ENCODE assay signal across 14 cellular contexts in genomic region chr5:72291601-72292000, GRCh38. TPM values are rescaled to one million over a fixed set of nuclear protein-coding genes. Genes with fewer than 3 reads are reported as not detected.
DNase-seq lines count a peak whose midpoint lies in the region; ATAC-seq and TF ChIP-seq lines count a peak whose summit lies in the region.
"Had no signal": no experiment of that assay in that cellular context is flagged by ENCODE, and none has a peak within 500 bp of the region (broad histone marks: within the 10 kb centered on the region; RNA-seq: fewer than 3 reads in every experiment).

No MANE protein-coding gene starts in this region.

- ATAC-seq in GM18873 (IDR thresholded peaks at IDR 0.05; ENCODE audit: low FRiP score, unreplicated experiment): no peak
- ATAC-seq in GM19324 (IDR thresholded peaks at IDR 0.05; ENCODE audit: low FRiP score, unreplicated experiment): no peak
- ATAC-seq: HepG2 had no signal

- POLR2A ChIA-PET in GM10248 (lab: Yijun Ruan, JAX): interaction anchor here (1.7 kb wide), 1 partner anchor 16 kb away, joined by 9 read pairs; no protein-coding TSS in a partner anchor

- TF ChIP-seq CTCF in GM12865 (IDR thresholded peaks at IDR 0.05; ENCODE audit: insufficient read depth, low read depth, low read length, missing control alignments): no peak
- no peak for TF ChIP-seq CTCF in GM10248 (IDR thresholded peaks at IDR 0.05; ENCODE audit: control extremely low read depth, extremely low read depth, low read depth, missing control alignments)

- DNase-seq in GM12865 (ENCODE audit: low read depth) (peak; percentile 62), NCI-H1694 (lab: John Stamatoyannopoulos, UW) (peak; percentile 31), RPMI7951 (ENCODE audit: low read depth) (peak; percentile 3), myocyte (ENCODE audit: low read depth) (peak; percentile 51), GM10248 (ENCODE audit: extremely low spot score) (no peak)
- DNase-seq: Kasumi-1, NCI-H1417, NCI-H345, NCI-H774, T-helper 1 cell had no signal

- CTCF ChIA-PET in GM10248 (lab: Yijun Ruan, JAX): interaction anchor here (0.9 to 2.4 kb wide), 9 partner anchors 8 to 153 kb away, joined by 3 to 14 read pairs (median 3); partner anchors contain the start of genes MRPS27 and PTCD2

- no peak overlapping the region; the same call in 1 of the 2 replicates for H3K4me3 ChIP-seq in GM12865 (ENCODE audit: low read depth, low read length)
- H3K4me3 ChIP-seq: BLaER1 had no signal

RNA-seq across cellular contexts. Expression of gene MRPS27, which starts 28.4 kb away (rescaled TPM):
- total RNA-seq in RPMI7951 (2014; rRNA removed; shearing (Covaris generic)): 60.1 and 70.4 TPM in 2 replicates
- 71.3 and 71.7 TPM in 2 replicates for total RNA-seq in myocyte
- polyA plus RNA-seq in myocyte (2012): 38.9 TPM

RNA-seq across cellular contexts. Expression of gene PTCD2, which starts 28.6 kb away (rescaled TPM):
- 14.0 and 15.3 TPM in 2 replicates for total RNA-seq in RPMI7951 (2014; rRNA removed; shearing (Covaris generic))
- total RNA-seq in myocyte: 17.5 and 34.4 TPM in 2 replicates
- 10.1 TPM for polyA plus RNA-seq in myocyte (2012)
